Comparison of ENCODE assay signal across 1 cellular context in genomic region chr19:34499155-34499834, GRCh38.
TF ChIP-seq lines count a peak whose summit lies in the region.

No MANE protein-coding gene starts in this region.

TF ChIP-seq in HepG2, 621 proteins besides CTCF, POLR2A, EP300 and RAD21:
- TF ChIP-seq ZNF770 (CRISPR knock-in tag; IDR thresholded peaks at IDR 0.05) (0 out of 2 replicates have a peak, but pooled peaks have one; percentile 22), ZMYM4 (CRISPR knock-in tag; IDR thresholded peaks at IDR 0.05) (no peak), THRA (CRISPR knock-in tag; IDR thresholded peaks at IDR 0.05; ENCODE audit: borderline replicate concordance) (no peak), MEIS1 (CRISPR knock-in tag; IDR thresholded peaks at IDR 0.05; ENCODE audit: borderline replicate concordance) (no peak), THAP7 (CRISPR knock-in tag; IDR thresholded peaks at IDR 0.05) (no peak), ZNF326 (CRISPR knock-in tag; IDR thresholded peaks at IDR 0.05; ENCODE audit: borderline replicate concordance) (no peak), TCF12 (IDR thresholded peaks at IDR 0.05) (no peak), TCF12 (CRISPR knock-in tag; IDR thresholded peaks at IDR 0.05) (no peak), THYN1 (CRISPR knock-in tag; IDR thresholded peaks at IDR 0.05; ENCODE audit: borderline replicate concordance, low read depth) (no peak)
